Comparison of ENCODE assay signal across 14 cellular contexts in genomic region chr2:111184725-111185495, GRCh38.
DNase-seq lines count a peak whose midpoint lies in the region; ATAC-seq and TF ChIP-seq lines count a peak whose summit lies in the region.
"Had no signal": no experiment of that assay in that cellular context is flagged by ENCODE, and none has a peak within 500 bp of the region (broad histone marks: within the 10 kb centered on the region; RNA-seq: fewer than 3 reads in every experiment).

No MANE protein-coding gene starts in this region.

- no peaks in the 10 kb centered on the region for H3K27me3 Mint-ChIP-seq in stimulated activated memory B cell treated with anti-CD40 and anti-IgM and Interleukin-4, amounts not matched to agents 10 μg/mL and 1 μg/mL and 100 μg/mL, for 72 hours
- H3K27me3 Mint-ChIP-seq: activated B cell treated with CpG ODN at 0.5 μM for 24 hours had no signal

- H3K9me3 Mint-ChIP-seq in stimulated activated memory B cell treated with anti-CD40 and anti-IgM and Interleukin-4, amounts not matched to agents 10 μg/mL and 1 μg/mL and 100 μg/mL, for 72 hours: no peaks in the 10 kb centered on the region
- H3K9me3 Mint-ChIP-seq: activated B cell treated with CpG ODN at 0.5 μM for 24 hours, naive B cell, T-cell had no signal

- DNase-seq in LNCaP clone FGC (ENCODE audit: low read depth): peak; percentile 7
- peak; percentile 19 for DNase-seq in astrocyte of the hippocampus (ENCODE audit: low read depth, low spot score)
- peak; percentile 47 for DNase-seq in kidney glomerular epithelial cell (lab: John Stamatoyannopoulos, UW)
- no peak for DNase-seq in T1000 (lab: John Stamatoyannopoulos, UW)
- no peak for DNase-seq in HPDE6-E6E7 (ENCODE audit: extremely low spot score)
- DNase-seq: activated B cell treated with CpG ODN at 0.5 μM for 24 hours; activated effector memory CD4-positive, alpha-beta T cell treated with anti-CD3 and anti-CD28 coated beads, Interleukin-2, amount 50 U/mL, for 16 hours; naive B cell; NCI-H187 treated with DMSO at 0.1 percent for 48 hours; NCI-H82; stimulated activated CD4-positive, alpha-beta T cell treated with anti-CD3 and anti-CD28 coated beads, Interleukin-1b, Interleukin-23, amount 100 ng/mL, for 48 hours; T-cell had no signal

- no peak for ATAC-seq in stimulated activated memory B cell treated with anti-CD40 and anti-IgM and Interleukin-4, amounts not matched to agents 10 μg/mL and 1 μg/mL and 100 μg/mL, for 72 hours
- ATAC-seq in HG03135 (IDR thresholded peaks at IDR 0.05; ENCODE audit: unreplicated experiment): no peak
- ATAC-seq: T-cell had no signal

- TF ChIP-seq CTCF in LNCaP clone FGC (IDR thresholded peaks at IDR 0.05; ENCODE audit: control insufficient read depth, extremely low read depth, insufficient read depth): no peak

- no peak overlapping the region for H3K4me3 Mint-ChIP-seq in stimulated activated memory B cell treated with anti-CD40 and anti-IgM and Interleukin-4, amounts not matched to agents 10 μg/mL and 1 μg/mL and 100 μg/mL, for 72 hours
- H3K4me3 Mint-ChIP-seq: activated B cell treated with CpG ODN at 0.5 μM for 24 hours, naive B cell, T-cell had no signal

- H3K4me3 ChIP-seq in LNCaP clone FGC (ENCODE audit: low read depth, low read length): no peak overlapping the region

- peaks cover 6% of the 10 kb centered on the region for H3K4me1 Mint-ChIP-seq in stimulated activated memory B cell treated with anti-CD40 and anti-IgM and Interleukin-4, amounts not matched to agents 10 μg/mL and 1 μg/mL and 100 μg/mL, for 72 hours
- H3K4me1 Mint-ChIP-seq: naive B cell, T-cell had no signal

- no peaks in the 10 kb centered on the region for H3K36me3 Mint-ChIP-seq in stimulated activated memory B cell treated with anti-CD40 and anti-IgM and Interleukin-4, amounts not matched to agents 10 μg/mL and 1 μg/mL and 100 μg/mL, for 72 hours
- H3K36me3 Mint-ChIP-seq: naive B cell, T-cell had no signal

- peak overlapping the region; percentile 10 for H3K27ac Mint-ChIP-seq in stimulated activated memory B cell treated with anti-CD40 and anti-IgM and Interleukin-4, amounts not matched to agents 10 μg/mL and 1 μg/mL and 100 μg/mL, for 72 hours
- H3K27ac Mint-ChIP-seq: activated B cell treated with CpG ODN at 0.5 μM for 24 hours, T-cell had no signal

Comparison
In these comparisons a context has a peak if more than half of its experiments do, and no peak if none do; other contexts are left out.
1. DNase-seq: peak in LNCaP clone FGC (single experiment), astrocyte of the hippocampus (single experiment) and kidney glomerular epithelial cell (single experiment); none in T1000 (single experiment) and HPDE6-E6E7 (single experiment).